In genomic region chr20:64103871-64104666, GRCh38 we compare ENCODE assay signal across 13 cellular contexts. TPM values are rescaled to one million over a fixed set of nuclear protein-coding genes. Genes with fewer than 3 reads are reported as not detected.
DNase-seq lines count a peak whose midpoint lies in the region; ATAC-seq and TF ChIP-seq lines count a peak whose summit lies in the region.
"Had no signal": no experiment of that assay in that cellular context is flagged by ENCODE, and none has a peak within 500 bp of the region (broad histone marks: within the 10 kb centered on the region; RNA-seq: fewer than 3 reads in every experiment).

No MANE protein-coding gene starts in this region.

- H3K36me3 ChIP-seq in left lung, result peaks cover 0 to 7% of the 10 kb centered on the region in 2 donors
- H3K36me3 ChIP-seq: stomach had no signal

- peaks cover 6% of the 10 kb centered on the region for H3K4me1 Mint-ChIP-seq in activated naive CD4-positive, alpha-beta T cell treated with anti-CD3 and anti-CD28 coated beads, Interleukin-2, amount 10 ng/mL, durations not matched to agents 7 days and 5 days
- peaks cover 8% of the 10 kb centered on the region for H3K4me1 Mint-ChIP-seq in WTC11
- H3K4me1 Mint-ChIP-seq in HFFc6 (ENCODE audit: low read depth), result no peaks in the 10 kb centered on the region

- no peaks in the 10 kb centered on the region for H3K36me3 Mint-ChIP-seq in activated naive CD4-positive, alpha-beta T cell treated with anti-CD3 and anti-CD28 coated beads, Interleukin-2, amount 10 ng/mL, durations not matched to agents 7 days and 5 days
- H3K36me3 Mint-ChIP-seq in WTC11, result no peaks in the 10 kb centered on the region
- H3K36me3 Mint-ChIP-seq in HFFc6 (ENCODE audit: low read depth), result no peaks in the 10 kb centered on the region

- ATAC-seq in WTC11 (no peak), left lung (no peak)

- CTCF ChIA-PET in activated naive CD4-positive, alpha-beta T cell treated with anti-CD3 and anti-CD28 coated beads, Interleukin-2, amount 10 ng/mL, durations not matched to agents 7 days and 5 days (lab: Charles Lee), result no interaction called here
- CTCF ChIA-PET in WTC11 (lab: Charles Lee), result interaction anchor here (0.8 to 1.5 kb wide), 3 partner anchors 20 to 102 kb away, joined by 3 to 11 read pairs (median 5); partner anchors contain the start of genes LKAAEAR1, OPRL1 and RGS19

- no peaks in the 10 kb centered on the region for H3K9me3 ChIP-seq in left lung
- H3K9me3 ChIP-seq: neutrophil, stomach had no signal

- DNase-seq in activated naive CD4-positive, alpha-beta T cell treated with anti-CD3 and anti-CD28 coated beads, Interleukin-2, amount 10 ng/mL, durations not matched to agents 7 days and 5 days, result peak; percentile 19
- DNase-seq in activated naive CD4-positive, alpha-beta T cell (lab: John Stamatoyannopoulos, UW), result no peak
- DNase-seq in WTC11 (ENCODE audit: low spot score) (peak; percentile 35), left lung (peak; percentile 17 to 57), superior temporal gyrus (ENCODE audit: extremely low spot score) (peak; percentile 0), HFFc6 (no peak), foreskin fibroblast (no peak), T-helper 9 cell (no peak)
- DNase-seq: stomach had no signal

- POLR2A ChIA-PET in WTC11 (lab: Charles Lee), result no interaction called here

- no peak for TF ChIP-seq CTCF in WTC11 (IDR thresholded peaks at IDR 0.05)
- no peak for TF ChIP-seq CTCF in left lung (IDR thresholded peaks at IDR 0.05)
- no peak for TF ChIP-seq CTCF in HFFc6 (IDR thresholded peaks at IDR 0.05)
- no peak for TF ChIP-seq CTCF in foreskin fibroblast (IDR thresholded peaks at IDR 0.05; ENCODE audit: low read depth, low read length)

- H3K27ac Mint-ChIP-seq in activated naive CD4-positive, alpha-beta T cell treated with anti-CD3 and anti-CD28 coated beads, Interleukin-2, amount 10 ng/mL, durations not matched to agents 7 days and 5 days, result no peak overlapping the region
- H3K27ac Mint-ChIP-seq in WTC11 (no peak overlapping the region; the same call in 1 of the 2 replicates), HFFc6 (no peak overlapping the region)

- H3K27ac ChIP-seq in left lung, result no peak overlapping the region
- H3K27ac ChIP-seq: neutrophil, stomach had no signal

- intact Hi-C loops in left lung (cut with DNase I), result no loop called here

- H3K27me3 ChIP-seq in left lung, result peaks cover 26 to 72% of the 10 kb centered on the region in 2 donors

- H3K4me3 ChIP-seq in left lung, result no peak overlapping the region
- H3K4me3 ChIP-seq in foreskin fibroblast (ENCODE audit: low read depth in 1 of 2, low read length in 2 of 2), result no peak overlapping the region
- H3K4me3 ChIP-seq: stomach had no signal

- no peak overlapping the region for H3K4me3 Mint-ChIP-seq in activated naive CD4-positive, alpha-beta T cell treated with anti-CD3 and anti-CD28 coated beads, Interleukin-2, amount 10 ng/mL, durations not matched to agents 7 days and 5 days
- H3K4me3 Mint-ChIP-seq in WTC11 (no peak overlapping the region), HFFc6 (no peak overlapping the region)

- peaks cover 74% of the 10 kb centered on the region for H3K27me3 Mint-ChIP-seq in activated naive CD4-positive, alpha-beta T cell treated with anti-CD3 and anti-CD28 coated beads, Interleukin-2, amount 10 ng/mL, durations not matched to agents 7 days and 5 days
- peaks cover 22% of the 10 kb centered on the region for H3K27me3 Mint-ChIP-seq in WTC11 (ENCODE audit: low read depth)
- H3K27me3 Mint-ChIP-seq in HFFc6 (ENCODE audit: insufficient read depth), result peaks cover 38% of the 10 kb centered on the region

- no peaks in the 10 kb centered on the region for H3K9me3 Mint-ChIP-seq in activated naive CD4-positive, alpha-beta T cell treated with anti-CD3 and anti-CD28 coated beads, Interleukin-2, amount 10 ng/mL, durations not matched to agents 7 days and 5 days
- H3K9me3 Mint-ChIP-seq in WTC11 (no peaks in the 10 kb centered on the region), HFFc6 (no peaks in the 10 kb centered on the region)

- peaks cover 6 to 14% of the 10 kb centered on the region in 2 donors for H3K4me1 ChIP-seq in left lung

TF ChIP-seq in WTC11, 78 proteins besides CTCF, POLR2A, EP300 and RAD21:
- no peak for TF ChIP-seq NR1H2 (CRISPR knock-in tag; IDR thresholded peaks at IDR 0.05)
- TF ChIP-seq ZBTB21 (CRISPR knock-in tag; IDR thresholded peaks at IDR 0.05; ENCODE audit: borderline replicate concordance), result no peak
- no peak for TF ChIP-seq FOXJ3 (CRISPR knock-in tag; IDR thresholded peaks at IDR 0.05; ENCODE audit: borderline replicate concordance)
- no peak for TF ChIP-seq ZNF425 (CRISPR knock-in tag; conservative IDR thresholded peaks at IDR 0.05)
- TF ChIP-seq SMAD3 (CRISPR knock-in tag; IDR thresholded peaks at IDR 0.05; ENCODE audit: borderline replicate concordance), result no peak
- TF ChIP-seq MAX (CRISPR knock-in tag; IDR thresholded peaks at IDR 0.05), result no peak
- TF ChIP-seq STAT6 (CRISPR knock-in tag; conservative IDR thresholded peaks at IDR 0.05; ENCODE audit: low read depth), result no peak

RNA-seq across cellular contexts. Expression of gene NPBWR2, which starts 3.3 kb away (rescaled TPM):
- total RNA-seq in WTC11 (2021) (not detected in 3 replicates), left lung (not detected)
- total RNA-seq in HFFc6 (2021; fragmentation: NEBNext Ultra II Directional; extraction: Animal tissue kit (Norgen Biotek cat#: 25700)), result not detected
- total RNA-seq: dermis microvascular lymphatic vessel endothelial cell, lung microvascular endothelial cell, SK-MEL-5, stomach had no signal

RNA-seq across cellular contexts. Expression of gene LKAAEAR1, which starts 19.9 kb away (rescaled TPM):
- total RNA-seq in WTC11 (2021) (0.53 to 1.7 TPM (median 0.73 TPM) in 3 replicates), left lung (under 1 TPM in 1 of 2 donors, not detected in 1; 0.45 TPM)
- not detected for total RNA-seq in HFFc6 (2021; fragmentation: NEBNext Ultra II Directional; extraction: Animal tissue kit (Norgen Biotek cat#: 25700))
- total RNA-seq: stomach had no signal

RNA-seq across cellular contexts. Expression of gene OPRL1, which starts 24.2 kb away (rescaled TPM):
- total RNA-seq in WTC11 (2021) (1.7 to 2.2 TPM (median 2.0 TPM) in 3 replicates), left lung (1 to 10 TPM; 1.8 to 2.0 TPM)
- total RNA-seq in HFFc6 (2021; fragmentation: NEBNext Ultra II Directional; extraction: Animal tissue kit (Norgen Biotek cat#: 25700)), result under 1 TPM; 0.27 to 1.00 (median 0.41) TPM

RNA-seq across cellular contexts. Expression of gene RGS19, which starts 24.8 kb away (rescaled TPM):
- 13.8 to 15.9 TPM (median 15.1 TPM) in 3 replicates for total RNA-seq in WTC11 (2021)
- total RNA-seq in left lung, result 10 to 100 TPM; 23.4 to 63.9 TPM
- total RNA-seq in HFFc6 (2021; fragmentation: NEBNext Ultra II Directional; extraction: Animal tissue kit (Norgen Biotek cat#: 25700)), result 10 to 100 TPM; 11.0 to 16.3 (median 12.9) TPM

RNA-seq across cellular contexts. Expression of gene TCEA2, which starts 41.1 kb away (rescaled TPM):
- total RNA-seq in WTC11 (2021), result 55.8 to 63.6 TPM (median 63.5 TPM) in 3 replicates
- 10 to 100 TPM; 31.2 to 34.3 TPM for total RNA-seq in left lung
- 10 to 100 TPM; 36.8 to 47.4 (median 41.5) TPM for total RNA-seq in HFFc6 (2021; fragmentation: NEBNext Ultra II Directional; extraction: Animal tissue kit (Norgen Biotek cat#: 25700))

Comparison
In these comparisons a context has a peak if more than half of its experiments do, and no peak if none do; other contexts are left out.
1. DNase-seq: peak in activated naive CD4-positive, alpha-beta T cell treated with anti-CD3 and anti-CD28 coated beads, Interleukin-2, amount 10 ng/mL, durations not matched to agents 7 days and 5 days (single experiment), WTC11 (single experiment), left lung (2 of 2) and superior temporal gyrus (single experiment); none in activated naive CD4-positive, alpha-beta T cell (0 of 4), HFFc6 (single experiment), foreskin fibroblast (0 of 2) and T-helper 9 cell (single experiment).